ENCODE assay signal across 1 cellular context in the genomic region with DNA sequence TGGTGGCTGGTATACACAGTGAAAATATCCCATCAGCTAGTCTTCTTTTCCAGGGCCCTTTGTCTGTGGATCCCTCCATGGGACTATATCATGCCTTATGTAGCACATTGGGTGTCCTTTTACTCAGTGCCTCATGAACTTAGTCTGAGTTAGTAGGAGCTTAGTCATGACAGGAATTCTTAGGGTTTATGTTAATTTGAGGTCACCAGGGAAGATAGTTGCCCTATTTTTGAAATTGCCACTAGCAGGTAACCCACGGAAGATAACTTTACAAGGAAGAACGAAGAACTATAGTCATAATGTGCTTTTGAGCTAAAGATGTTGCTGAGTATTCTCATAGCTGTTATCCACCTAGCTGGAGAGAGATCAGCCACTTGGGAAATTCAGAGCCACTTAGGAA.
TF ChIP-seq lines count a peak whose summit lies in the region.

No MANE protein-coding gene starts in this region.

TF ChIP-seq in GM12878, 131 proteins besides CTCF, POLR2A, EP300 and RAD21:
- TF ChIP-seq EGR1 (IDR thresholded peaks at IDR 0.05; ENCODE audit: borderline replicate concordance in 1 of 2, low read depth in 2 of 2, low read length in 2 of 2) (no peak), RUNX3 (IDR thresholded peaks at IDR 0.05; ENCODE audit: low read length) (peak; percentile 56), NFIC (IDR thresholded peaks at IDR 0.05; ENCODE audit: low read depth, low read length) (0 out of 2 replicates have a peak, but pooled peaks have one; percentile 25), LARP7 (IDR thresholded peaks at IDR 0.05) (no peak), SMARCA5 (IDR thresholded peaks at IDR 0.05) (no peak)
